Comparison of ENCODE assay signal across 11 cellular contexts in the genomic region with DNA sequence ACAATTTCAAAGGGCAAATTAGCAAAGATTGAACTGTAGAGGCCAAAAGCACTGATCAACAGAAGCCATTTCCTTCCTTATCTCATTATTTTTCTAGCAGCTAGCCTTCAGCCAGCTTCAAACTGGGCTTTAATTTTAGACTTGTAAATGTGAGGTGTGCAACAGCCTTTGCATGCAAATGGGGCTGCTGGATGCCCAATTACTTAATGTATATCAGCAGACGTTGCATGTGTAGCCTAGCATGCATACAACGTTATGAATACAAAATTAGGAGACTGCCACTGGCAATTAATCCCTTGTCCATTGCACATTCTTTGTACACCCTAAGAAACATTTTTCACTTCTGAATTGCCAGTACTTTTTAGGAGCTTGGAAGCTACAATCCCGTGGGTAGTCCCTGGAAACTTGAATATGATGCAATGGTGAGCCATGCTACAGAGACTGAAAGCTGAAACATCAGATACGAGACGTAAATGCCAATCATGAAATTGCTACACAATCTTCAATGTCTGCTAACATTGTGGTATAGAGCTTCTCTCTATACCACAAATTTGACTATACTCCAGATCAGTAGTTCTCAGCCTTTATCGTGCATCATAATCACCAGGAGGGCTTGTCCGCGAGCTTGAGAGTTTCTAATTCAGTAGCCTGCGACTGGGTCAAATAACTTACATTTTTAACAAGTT. TPM values are rescaled to one million over a fixed set of nuclear protein-coding genes. Genes with fewer than 3 reads are reported as not detected.
DNase-seq lines count a peak whose midpoint lies in the region; ATAC-seq and TF ChIP-seq lines count a peak whose summit lies in the region.
"Had no signal": no experiment of that assay in that cellular context is flagged by ENCODE, and none has a peak within 500 bp of the region (broad histone marks: within the 10 kb centered on the region; RNA-seq: fewer than 3 reads in every experiment).

No MANE protein-coding gene starts in this region.

- H3K4me1 Mint-ChIP-seq in endothelial cell (ENCODE audit: unreplicated experiment): peaks cover 3% of the 10 kb centered on the region

- H3K4me3 ChIP-seq in adipocyte (ENCODE audit: low read length): peak overlapping the region; percentile 26
- H3K4me3 ChIP-seq: spleen, thyroid gland had no signal

- H3K36me3 ChIP-seq in adipocyte (ENCODE audit: control insufficient read depth, insufficient read depth, low read length, severe bottlenecking): peaks cover 3% of the 10 kb centered on the region
- H3K36me3 ChIP-seq: thyroid gland had no signal

- peaks cover 35% of the 10 kb centered on the region for H3K4me1 ChIP-seq in adipocyte (ENCODE audit: control insufficient read depth, insufficient read depth, low read length)

- H3K27ac Mint-ChIP-seq in endothelial cell (ENCODE audit: unreplicated experiment): no peak overlapping the region

- H3K9ac ChIP-seq in adipocyte (ENCODE audit: low read length): no peak overlapping the region

- peak; percentile 55 for ATAC-seq in GM18868 (IDR thresholded peaks at IDR 0.05; ENCODE audit: unreplicated experiment)
- peak; percentile 49 for ATAC-seq in HG02678 (IDR thresholded peaks at IDR 0.05; ENCODE audit: unreplicated experiment)
- ATAC-seq in omental fat pad (ENCODE audit: low FRiP score): peak; percentile 39

- TF ChIP-seq CTCF in omental fat pad (IDR thresholded peaks at IDR 0.05): no peak
- TF ChIP-seq CTCF in endothelial cell (IDR thresholded peaks at IDR 0.05; ENCODE audit: unreplicated experiment): no peak

- no peaks in the 10 kb centered on the region for H3K27me3 Mint-ChIP-seq in endothelial cell (ENCODE audit: unreplicated experiment)

- DNase-seq in adipocyte (ENCODE audit: low read depth) (no peak), omental fat pad (ENCODE audit: low spot score) (no peak), endothelial cell (ENCODE audit: low spot score) (no peak), NCI-H82 (lab: John Stamatoyannopoulos, UW) (no peak)
- DNase-seq in NK-92 treated with Interleukin-12 subunit alpha and Interleukin-12 subunit beta, amount 100 ng/mL, for 24 hours (lab: John Stamatoyannopoulos, UW): no peak
- DNase-seq: activated CD4-positive, alpha-beta T cell treated with anti-CD3 and anti-CD28 coated beads for 1 hour; NCI-H2107; spleen; thyroid gland had no signal

- H3K4me3 Mint-ChIP-seq in endothelial cell (ENCODE audit: unreplicated experiment): no peak overlapping the region

- no peaks in the 10 kb centered on the region for H3K27me3 ChIP-seq in adipocyte (replicated peaks; ENCODE audit: control insufficient read depth, insufficient read depth, low read length)
- H3K27me3 ChIP-seq: spleen, thyroid gland had no signal

- H3K9me3 ChIP-seq in adipocyte (ENCODE audit: control insufficient read depth, low read length): no peaks in the 10 kb centered on the region
- H3K9me3 ChIP-seq: spleen, thyroid gland had no signal

- no peaks in the 10 kb centered on the region for H3K36me3 Mint-ChIP-seq in endothelial cell (ENCODE audit: low read depth, unreplicated experiment)

- H3K9me3 Mint-ChIP-seq in endothelial cell (ENCODE audit: unreplicated experiment): no peaks in the 10 kb centered on the region

RNA-seq across cellular contexts. Expression of gene EPSTI1, which starts 20.2 kb away (rescaled TPM):
- 10 to 100 TPM in 3 of 4 donors, 1 to 10 TPM in 1; 8.3 to 31.8 (median 10.9) TPM for total RNA-seq in omental fat pad
- total RNA-seq in endothelial cell (ENCODE audit: unreplicated experiment): 0.77 TPM

RNA-seq across cellular contexts. Expression of gene DNAJC15, which starts 51.6 kb away (rescaled TPM):
- 10 to 100 TPM in 3 of 4 donors, 1 to 10 TPM in 1; 5.5 to 12.1 (median 10.9) TPM for total RNA-seq in omental fat pad
- 13.9 TPM for total RNA-seq in endothelial cell (ENCODE audit: unreplicated experiment)
